In the genomic region with DNA sequence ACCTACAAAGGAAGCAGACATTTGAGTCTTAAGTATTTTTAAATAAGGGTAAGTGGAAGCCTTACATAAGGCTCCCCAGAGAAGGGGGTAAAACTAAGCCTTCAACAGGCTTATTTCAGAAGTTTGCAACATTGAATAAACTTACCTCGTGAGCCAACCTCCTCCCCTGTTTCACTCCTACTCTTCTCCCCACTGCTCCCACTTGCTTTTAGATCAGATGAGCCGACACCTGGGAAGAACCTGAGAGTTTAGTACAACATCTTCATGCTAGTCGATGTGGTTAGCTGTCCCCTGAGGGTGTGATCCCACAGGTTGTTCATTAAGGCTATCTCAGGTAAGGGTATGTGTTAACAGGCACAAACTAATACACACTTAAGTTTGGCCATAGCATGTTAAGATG, we compare ENCODE assay signal across 32 cellular contexts.
DNase-seq lines count a peak whose midpoint lies in the region; ATAC-seq and TF ChIP-seq lines count a peak whose summit lies in the region.
"Had no signal": no experiment of that assay in that cellular context is flagged by ENCODE, and none has a peak within 500 bp of the region (broad histone marks: within the 10 kb centered on the region; RNA-seq: fewer than 3 reads in every experiment).

No MANE protein-coding gene starts in this region.

- H3K27me3 Mint-ChIP-seq in nephron progenitor cell (ENCODE audit: low read depth, poor library complexity): peaks cover 39% of the 10 kb centered on the region

- H3K4me2 ChIP-seq in BLaER1: peak overlapping the region; percentile 45
- H3K4me2 ChIP-seq in BLaER1 treated with 17β-estradiol and CSF1 and Interleukin-3, amounts not matched to agents 10 nM and 100 nM: peak overlapping the region; percentile 14 to 84 (median 53)
- H3K4me2 ChIP-seq: A549 had no signal

- H3K27ac Mint-ChIP-seq in nephron progenitor cell: peak overlapping the region; percentile 54
- H3K27ac Mint-ChIP-seq: B cell; CD14-positive monocyte; CD4-positive, alpha-beta memory T cell; CD4-positive, alpha-beta T cell; CD4-positive, CD25-positive, alpha-beta regulatory T cell; CD8-positive, alpha-beta memory T cell; CD8-positive, alpha-beta T cell had no signal

- peaks cover 12% of the 10 kb centered on the region for H3K4me1 Mint-ChIP-seq in nephron progenitor cell
- H3K4me1 Mint-ChIP-seq: CD4-positive, alpha-beta memory T cell; CD4-positive, CD25-positive, alpha-beta regulatory T cell; CD8-positive, alpha-beta memory T cell had no signal

- no peaks in the 10 kb centered on the region for H3K27me3 ChIP-seq in BLaER1
- H3K27me3 ChIP-seq in BLaER1 treated with 17β-estradiol and CSF1 and Interleukin-3, amounts not matched to agents 10 nM and 100 nM: no peaks in the 10 kb centered on the region

- no peaks in the 10 kb centered on the region for H3K9me3 Mint-ChIP-seq in nephron progenitor cell
- H3K9me3 Mint-ChIP-seq: CD14-positive monocyte; CD4-positive, alpha-beta memory T cell; CD4-positive, alpha-beta T cell; CD8-positive, alpha-beta memory T cell; CD8-positive, alpha-beta T cell had no signal

- no peaks in the 10 kb centered on the region for H3K9me3 ChIP-seq in BLaER1
- H3K9me3 ChIP-seq in BLaER1 treated with 17β-estradiol and CSF1 and Interleukin-3, amounts not matched to agents 10 nM and 100 nM (replicated peaks in 1 of 11): peaks cover 0 to 6% (median 0%) of the 10 kb centered on the region in 11 experiments; a peak in 1 of 22 replicates
- H3K9me3 ChIP-seq: A549, BE2C, Caco-2 had no signal

- no peaks in the 10 kb centered on the region for H3K36me3 ChIP-seq in BLaER1
- no peaks in the 10 kb centered on the region for H3K36me3 ChIP-seq in BLaER1 treated with 17β-estradiol and CSF1 and Interleukin-3, amounts not matched to agents 10 nM and 100 nM
- H3K36me3 ChIP-seq: BE2C had no signal

- no peak overlapping the region for H3K9ac ChIP-seq in BLaER1
- H3K9ac ChIP-seq in BLaER1 treated with 17β-estradiol and CSF1 and Interleukin-3, amounts not matched to agents 10 nM and 100 nM: no peak overlapping the region

- H3K4me3 ChIP-seq in BLaER1: no peak overlapping the region
- H3K4me3 ChIP-seq in BLaER1 treated with 17β-estradiol and CSF1 and Interleukin-3, amounts not matched to agents 10 nM and 100 nM: no peak overlapping the region
- H3K4me3 ChIP-seq: A549 had no signal

- no peaks in the 10 kb centered on the region for H4K20me1 ChIP-seq in BLaER1
- H4K20me1 ChIP-seq in BLaER1 treated with 17β-estradiol and CSF1 and Interleukin-3, amounts not matched to agents 10 nM and 100 nM: no peaks in the 10 kb centered on the region

- H3K4me1 ChIP-seq in BLaER1: peaks cover 49% of the 10 kb centered on the region
- peaks cover 26 to 51% (median 44%) of the 10 kb centered on the region in 10 experiments for H3K4me1 ChIP-seq in BLaER1 treated with 17β-estradiol and CSF1 and Interleukin-3, amounts not matched to agents 10 nM and 100 nM
- H3K4me1 ChIP-seq: A549, BE2C, Caco-2 had no signal

- H3K27ac ChIP-seq in BLaER1 (no peak overlapping the region), caudate nucleus (ENCODE audit: low read depth, low read length) (peak overlapping the region; percentile 37)
- H3K27ac ChIP-seq in BLaER1 treated with 17β-estradiol and CSF1 and Interleukin-3, amounts not matched to agents 10 nM and 100 nM: no peak overlapping the region
- H3K27ac ChIP-seq: 22Rv1, A549, C4-2B had no signal

- DNase-seq in caudate nucleus (lab: John Stamatoyannopoulos, UW) (peak in 15 of 61 donors; percentile 0 to 58 (median 7)), nephron progenitor cell (no peak), pons (ENCODE audit: low spot score) (no peak), HCEC 1CT (no peak)
- DNase-seq in activated CD4-positive, CD25-positive, alpha-beta regulatory T cell (lab: John Stamatoyannopoulos, UW): no peak
- DNase-seq: 8988T; ACHN; BE2C; C1 segment of cervical spinal cord; Caco-2; Calu3; CD4-positive, alpha-beta memory T cell; CD4-positive, alpha-beta T cell; CD4-positive, CD25-positive, alpha-beta regulatory T cell; CD8-positive, alpha-beta memory T cell; CD8-positive, alpha-beta T cell; COR-L47; DMS 273 treated with DMSO at 0.1 percent for 48 hours; DMS153; DMS53; DMS79; DMS79 treated with DMSO at 0.1 percent for 48 hours; DND-41; EL had no signal

- no peak overlapping the region for H3K4me3 Mint-ChIP-seq in nephron progenitor cell
- H3K4me3 Mint-ChIP-seq: B cell; CD14-positive monocyte; CD4-positive, alpha-beta memory T cell; CD4-positive, alpha-beta T cell; CD4-positive, CD25-positive, alpha-beta regulatory T cell; CD8-positive, alpha-beta memory T cell; CD8-positive, alpha-beta T cell had no signal

- ATAC-seq in HG02678 (IDR thresholded peaks at IDR 0.05; ENCODE audit: unreplicated experiment): no peak
- ATAC-seq: A549; CD8-positive, alpha-beta T cell had no signal

- TF ChIP-seq CTCF in nephron progenitor cell (IDR thresholded peaks at IDR 0.05): no peak

- no peaks in the 10 kb centered on the region for H3K36me3 Mint-ChIP-seq in nephron progenitor cell (ENCODE audit: low read depth)
- H3K36me3 Mint-ChIP-seq: CD14-positive monocyte; CD4-positive, alpha-beta memory T cell; CD4-positive, CD25-positive, alpha-beta regulatory T cell; CD8-positive, alpha-beta memory T cell; CD8-positive, alpha-beta T cell had no signal
